In the genomic region with DNA sequence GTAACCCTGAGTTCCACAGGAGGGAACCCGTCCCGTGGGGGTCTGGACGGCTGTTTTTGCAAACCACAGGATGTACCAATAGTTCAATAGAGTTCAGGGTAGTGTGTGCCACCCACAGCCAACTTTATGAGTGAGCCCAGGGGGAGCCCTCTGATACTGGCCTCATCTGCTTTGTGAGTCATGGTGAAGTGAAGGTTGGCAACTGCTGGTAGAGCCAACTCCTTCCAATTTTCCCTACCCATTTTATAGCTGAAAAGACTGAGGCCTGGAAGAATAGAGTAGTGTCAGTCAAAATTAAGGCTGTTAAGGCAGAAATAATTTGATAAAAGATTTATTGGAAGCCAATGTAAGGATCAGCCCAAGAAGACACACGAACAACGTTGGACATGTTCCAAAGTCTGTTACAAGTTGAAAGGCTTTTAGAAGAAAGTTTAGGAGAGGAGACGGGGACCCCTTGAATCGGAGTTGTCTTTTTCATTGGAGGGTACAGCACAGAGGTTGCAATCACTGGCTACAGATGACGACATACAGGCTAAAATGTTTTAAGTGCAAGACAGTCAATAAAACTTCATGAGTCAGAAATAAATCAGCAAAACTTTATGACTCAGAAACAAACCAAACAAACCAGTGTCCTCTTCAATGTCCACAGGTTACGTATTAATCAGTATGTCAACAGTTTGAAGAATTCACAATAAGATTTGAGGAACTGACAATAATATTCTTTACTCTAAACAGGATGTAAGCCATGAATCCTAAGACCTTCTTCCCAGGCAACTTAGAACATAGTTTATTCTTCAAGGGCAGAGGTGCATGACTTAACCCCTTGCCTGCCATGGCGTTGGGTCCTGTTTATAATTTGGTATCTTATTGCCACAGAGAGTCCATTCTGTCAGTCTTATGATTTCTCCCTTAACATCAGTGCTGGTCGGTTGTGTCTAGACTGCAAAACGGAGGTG, we compare ENCODE assay signal across 10 cellular contexts.
DNase-seq lines count a peak whose midpoint lies in the region; ATAC-seq, FAIRE-seq and TF ChIP-seq lines count a peak whose summit lies in the region.
"Had no signal": no experiment of that assay in that cellular context is flagged by ENCODE, and none has a peak within 500 bp of the region (broad histone marks: within the 10 kb centered on the region; RNA-seq: fewer than 3 reads in every experiment).

No MANE protein-coding gene starts in this region.

- DNase-seq in AG10803 (ENCODE audit: low read depth), result peak; percentile 52
- peak; percentile 58 for DNase-seq in HuH-7.5 (ENCODE audit: low spot score)
- DNase-seq in K562 (ENCODE audit: extremely low read depth in 1 of 4, low spot score in 3 of 4), result no peak
- no peak for DNase-seq in left lobe of liver (ENCODE audit: low spot score)
- no peak for DNase-seq in DMS114 treated with DMSO at 0.1 percent for 48 hours (lab: John Stamatoyannopoulos, UW; ENCODE audit: unreplicated experiment)
- DNase-seq in AML-193 (lab: John Stamatoyannopoulos, UW), result no peak
- DNase-seq in gastrocnemius medialis, result no peak
- DNase-seq: activated CD4-positive, CD25-positive, alpha-beta regulatory T cell; stimulated activated CD4-positive, alpha-beta T cell treated with anti-CD3 and anti-CD28 coated beads, Interleukin-12 subunit alpha, Interleukin-12 subunit beta, amount 100 ng/mL, for 4 hours had no signal

- no peak overlapping the region for H3K4me2 ChIP-seq in K562 (ENCODE audit: insufficient read depth, low read length)

- WGBS in K562 (ENCODE audit: insufficient coverage, low coverage, missing lambda C conversion rate), result 1% methylated on average over 11 of the region's 12 CpGs

- H3K79me2 ChIP-seq in K562 (ENCODE audit: control insufficient read depth, insufficient read depth, low read length), result no peaks in the 10 kb centered on the region

- no TSS peak for BruUV-seq in K562 (replicated peaks; lab: Mats Ljungman, UMichigan)

- no peak for TF ChIP-seq EP300 in K562 (IDR thresholded peaks at IDR 0.05; ENCODE audit: low read length)

- no peaks in the 10 kb centered on the region for H3K9me1 ChIP-seq in K562 (ENCODE audit: control insufficient read depth, insufficient read depth, low read length)

- no peak; the same call in 1 of the 2 replicates for TF ChIP-seq CTCF in AG10803 (conservative IDR thresholded peaks at IDR 0.05; ENCODE audit: low read length)
- no peak for TF ChIP-seq CTCF in K562 (IDR thresholded peaks at IDR 0.05 in 2 of 3, conservative IDR thresholded peaks at IDR 0.05 in 1 of 3; ENCODE audit: insufficient read depth in 2 of 3, low read depth in 1 of 3, low read length in 3 of 3)
- TF ChIP-seq CTCF in gastrocnemius medialis (IDR thresholded peaks at IDR 0.05 in 4 of 5, conservative IDR thresholded peaks at IDR 0.05 in 1 of 5), result no peak

- TF ChIP-seq POLR2A in K562 (conservative IDR thresholded peaks at IDR 0.05) (no peak), gastrocnemius medialis (IDR thresholded peaks at IDR 0.05) (no peak)

- FAIRE-seq in K562 (lab: Jason Lieb, UNC), result no peak

- H3K4me1 ChIP-seq in K562 (replicated peaks in 1 of 2; ENCODE audit: control insufficient read depth in 2 of 2, insufficient read depth in 2 of 2, low read length in 2 of 2) (no peaks in the 10 kb centered on the region), gastrocnemius medialis (peaks cover 1 to 16% of the 10 kb centered on the region in 2 donors)

- intact Hi-C loops in K562 (cut with micrococcal nuclease) (no loop called here), gastrocnemius medialis (cut with DNase I; ENCODE audit: low total_unique reads) (no loop called here)

- in situ Hi-C loops in K562 (cut with MboI) (loop anchor here (5.0 to 25.0 kb wide), 2 partner anchors 55 to 785 kb away; no protein-coding TSS in a partner anchor), gastrocnemius medialis (cut with MboI; ENCODE audit: low sequenced_read_pairs in 4 of 4) (loop anchor here in 3 of 4 donors (10.0 kb wide), 2 partner anchors 57 to 407 kb away; no protein-coding TSS in a partner anchor)

- H3K36me3 ChIP-seq in K562 (ENCODE audit: control insufficient read depth, insufficient read depth, low read length) (no peaks in the 10 kb centered on the region), gastrocnemius medialis (no peaks in the 10 kb centered on the region)

- no peaks in the 10 kb centered on the region for H4K20me1 ChIP-seq in K562 (replicated peaks; ENCODE audit: control insufficient read depth, insufficient read depth, low read length)

- no peak overlapping the region for H3K4me3 ChIP-seq in AG10803 (ENCODE audit: low read length)
- no peak overlapping the region for H3K4me3 ChIP-seq in K562
- H3K4me3 ChIP-seq in gastrocnemius medialis, result no peak overlapping the region

- H3K27me3 ChIP-seq in K562 (ENCODE audit: control insufficient read depth in 2 of 2, insufficient read depth in 2 of 2, low read length in 2 of 2) (peaks cover 8 to 43% of the 10 kb centered on the region in 2 experiments; a peak in 4 of 5 replicates), gastrocnemius medialis (no peaks in the 10 kb centered on the region)

- H3K9me3 ChIP-seq in K562 (replicated peaks; ENCODE audit: control insufficient read depth, insufficient read depth, low read depth, low read length) (no peaks in the 10 kb centered on the region), gastrocnemius medialis (no peaks in the 10 kb centered on the region)

- H3K27ac ChIP-seq in K562 (ENCODE audit: extremely low read depth, low read depth, low read length), result no peak overlapping the region
- H3K27ac ChIP-seq in gastrocnemius medialis, result no peak overlapping the region

- POLR2A ChIA-PET in K562 (lab: Yijun Ruan, JAX), result interaction anchor here (0.6 to 0.7 kb wide), 2 partner anchors 412 to 855 kb away, joined by 3 to 4 read pairs; no protein-coding TSS in a partner anchor

- H3K9ac ChIP-seq in K562 (ENCODE audit: insufficient read depth in 1 of 2, low read depth in 2 of 2, low read length in 2 of 2), result no peak overlapping the region

- CTCF ChIA-PET in K562 (lab: Yijun Ruan, JAX; ENCODE audit: low intra/inter-chr PET ratio), result no interaction called here

- no peak for TF ChIP-seq RAD21 in K562 (CRISPR knock-in tag; conservative IDR thresholded peaks at IDR 0.05 in 1 of 2, IDR thresholded peaks at IDR 0.05 in 1 of 2)

- H2AFZ ChIP-seq in K562 (ENCODE audit: low read depth, low read length), result no peak overlapping the region

- no peak for ATAC-seq in K562
- ATAC-seq in left lobe of liver, result peak; percentile 65
- no peak for ATAC-seq in HG03196 (IDR thresholded peaks at IDR 0.05; ENCODE audit: unreplicated experiment)
- no peak for ATAC-seq in gastrocnemius medialis

TF ChIP-seq in K562, 482 proteins besides CTCF, POLR2A, EP300 and RAD21 (continues in another document):
- TF ChIP-seq, protein P1, sequence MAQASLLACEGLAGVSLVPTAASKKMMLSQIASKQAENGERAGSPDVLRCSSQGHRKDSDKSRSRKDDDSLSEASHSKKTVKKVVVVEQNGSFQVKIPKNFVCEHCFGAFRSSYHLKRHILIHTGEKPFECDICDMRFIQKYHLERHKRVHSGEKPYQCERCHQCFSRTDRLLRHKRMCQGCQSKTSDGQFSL (CRISPR knock-in tag; IDR thresholded peaks at IDR 0.05), result no peak
- TF ChIP-seq, protein P1 (tag; IDR thresholded peaks at IDR 0.05), result no peak
- TF ChIP-seq JUND (IDR thresholded peaks at IDR 0.05; ENCODE audit: borderline replicate concordance, low read depth, low read length) (no peak), JUND (tag; IDR thresholded peaks at IDR 0.05; ENCODE audit: borderline replicate concordance, low read depth, low read length) (peak; percentile 17; the same call in 1 of the 3 replicates), CEBPG (CRISPR knock-in tag; IDR thresholded peaks at IDR 0.05) (no peak), CEBPG (tag; conservative IDR thresholded peaks at IDR 0.05 in 1 of 2, IDR thresholded peaks at IDR 0.05 in 1 of 2) (peak in 1 of 2 experiments; percentile 84; a peak in 2 of 4 replicates), FOSL1 (tag; conservative IDR thresholded peaks at IDR 0.05) (peak; percentile 37; the same call in 1 of the 2 replicates), ZFP1 (CRISPR knock-in tag; IDR thresholded peaks at IDR 0.05) (no peak)

Comparison
In these comparisons a context has a peak if more than half of its experiments do, and no peak if none do; other contexts are left out.
1. DNase-seq: peak in AG10803 (single experiment) and HuH-7.5 (single experiment); none in K562 (0 of 4), left lobe of liver (single experiment), DMS114 treated with DMSO at 0.1 percent for 48 hours (single experiment), AML-193 (0 of 2) and gastrocnemius medialis (0 of 2).